In genomic region chr20:62972270-62973032, GRCh38 we compare ENCODE assay signal across 8 cellular contexts. TPM values are rescaled to one million over a fixed set of nuclear protein-coding genes. Genes with fewer than 3 reads are reported as not detected.
DNase-seq lines count a peak whose midpoint lies in the region; ATAC-seq and TF ChIP-seq lines count a peak whose summit lies in the region.

No MANE protein-coding gene starts in this region.

- TF ChIP-seq CTCF in AG10803 (conservative IDR thresholded peaks at IDR 0.05; ENCODE audit: low read length): peak; percentile 85

- H3K27ac ChIP-seq in HUES64 (ENCODE audit: low read depth, low read length) (no peak overlapping the region), mucosa of rectum (ENCODE audit: low read depth in 2 of 2, low read length in 2 of 2) (no peak overlapping the region)

- H3K36me3 ChIP-seq in HUES64 (ENCODE audit: insufficient read depth, low read length): no peaks in the 10 kb centered on the region
- H3K36me3 ChIP-seq in mucosa of rectum (ENCODE audit: control insufficient read depth in 2 of 2, insufficient read depth in 2 of 2, low read length in 2 of 2): no peaks in the 10 kb centered on the region

- WGBS in HUES64: 2% methylated on average over 45 of the region's 45 CpGs

- H3K4me1 ChIP-seq in HUES64 (ENCODE audit: insufficient read depth, low read length) (peaks cover 20% of the 10 kb centered on the region), mucosa of rectum (ENCODE audit: control insufficient read depth in 2 of 2, insufficient read depth in 2 of 2, low read length in 2 of 2) (peaks cover 5% of the 10 kb centered on the region in 2 donors)

- H3K9me3 ChIP-seq in HUES64 (ENCODE audit: insufficient read depth, low read depth, low read length) (no peaks in the 10 kb centered on the region), mucosa of rectum (ENCODE audit: control insufficient read depth in 2 of 2, low read length in 2 of 2) (no peaks in the 10 kb centered on the region)

- peaks cover 48% of the 10 kb centered on the region for H3K27me3 ChIP-seq in HUES64 (ENCODE audit: insufficient read depth, low read length)
- peaks cover 15 to 42% of the 10 kb centered on the region in 2 donors for H3K27me3 ChIP-seq in mucosa of rectum (ENCODE audit: control insufficient read depth in 2 of 2, insufficient read depth in 2 of 2, low read length in 2 of 2)

- DNase-seq in AG10803 (ENCODE audit: low read depth) (peak; percentile 70), OCI-M1 (lab: John Stamatoyannopoulos, UW) (peak; percentile 91), activated T-cell treated with anti-CD3 and anti-CD28 coated beads for 4 hours (peak; percentile 81)
- DNase-seq in stimulated activated CD8-positive, alpha-beta memory T cell treated with anti-CD3 and anti-CD28 coated beads, Interleukin-4, amount 100 ng/mL, for 48 hours: peak; percentile 93

- ATAC-seq in GM19023 (IDR thresholded peaks at IDR 0.05; ENCODE audit: unreplicated experiment): peak; percentile 74
- peak; percentile 89 for ATAC-seq in esophagus mucosa

- peak overlapping the region; percentile 45 for H3K4me3 ChIP-seq in AG10803 (ENCODE audit: low read length)
- H3K4me3 ChIP-seq in HUES64 (ENCODE audit: low read length): peak overlapping the region; percentile 38
- peak overlapping the region; percentile 19 to 26 for H3K4me3 ChIP-seq in mucosa of rectum (ENCODE audit: low read length in 2 of 2)

- no peak overlapping the region for H3K9ac ChIP-seq in HUES64 (ENCODE audit: low read depth, low read length)
- H3K9ac ChIP-seq in mucosa of rectum (ENCODE audit: low read depth in 1 of 2, low read length in 2 of 2): no peak overlapping the region

RNA-seq across cellular contexts. Expression of gene SLC17A9, which starts 19.9 kb away (rescaled TPM):
- 6.0 TPM for polyA plus RNA-seq in HUES64 (2013, experiment 1 of 2)
- polyA plus RNA-seq in HUES64 (2013, experiment 2 of 2): 6.9 TPM
- 0.76 TPM for total RNA-seq in esophagus mucosa

RNA-seq across cellular contexts. Expression of gene BHLHE23, which starts 34.3 kb away (rescaled TPM):
- not detected for polyA plus RNA-seq in HUES64 (2013, experiment 1 of 2)
- not detected for polyA plus RNA-seq in HUES64 (2013, experiment 2 of 2)
- total RNA-seq in esophagus mucosa: not detected

RNA-seq across cellular contexts. Expression of gene GID8, which starts 34.5 kb away (rescaled TPM):
- polyA plus RNA-seq in HUES64 (2013, experiment 1 of 2): 43.9 TPM
- 45.3 TPM for polyA plus RNA-seq in HUES64 (2013, experiment 2 of 2)
- total RNA-seq in esophagus mucosa: 42.7 TPM

RNA-seq across cellular contexts. Expression of gene DIDO1, which starts 46.1 kb away (rescaled TPM):
- polyA plus RNA-seq in HUES64 (2013, experiment 1 of 2): 42.2 TPM
- polyA plus RNA-seq in HUES64 (2013, experiment 2 of 2): 44.1 TPM
- total RNA-seq in esophagus mucosa: 26.2 TPM
